ENCODE assay signal across 8 cellular contexts in genomic region chr10:124723826-124724225, GRCh38. TPM values are rescaled to one million over a fixed set of nuclear protein-coding genes. Genes with fewer than 3 reads are reported as not detected.
DNase-seq lines count a peak whose midpoint lies in the region; TF ChIP-seq lines count a peak whose summit lies in the region.

No MANE protein-coding gene starts in this region.

- peaks cover 2% of the 10 kb centered on the region for H3F3A ChIP-seq in smooth muscle cell (ENCODE audit: low read depth)

- intact Hi-C loops in esophagus squamous epithelium (cut with DNase I) = no loop called here

- peak overlapping the region; percentile 79 to 92 (median 86) for H3K4me2 ChIP-seq in BLaER1 treated with 17β-estradiol and CSF1 and Interleukin-3, amounts not matched to agents 10 nM and 100 nM
- H3K4me2 ChIP-seq in parathyroid adenoma (ENCODE audit: low read length) (peak overlapping the region; percentile 43), smooth muscle cell (no peak overlapping the region)

- H3K27ac ChIP-seq in BLaER1 treated with 17β-estradiol and CSF1 and Interleukin-3, amounts not matched to agents 10 nM and 100 nM = peak overlapping the region; percentile 59 to 93 (median 76)
- H3K27ac ChIP-seq in Peyer's patch (peak overlapping the region; percentile 72 to 92 (median 84)), esophagus squamous epithelium (peak overlapping the region; percentile 80 to 91 (median 90)), parathyroid adenoma (peak overlapping the region; percentile 86), smooth muscle cell (ENCODE audit: low read depth) (no peak overlapping the region)

- H3K9ac ChIP-seq in BLaER1 treated with 17β-estradiol and CSF1 and Interleukin-3, amounts not matched to agents 10 nM and 100 nM = peak overlapping the region; percentile 63 to 77 (median 68)
- H3K9ac ChIP-seq in parathyroid adenoma (no peak overlapping the region), smooth muscle cell (ENCODE audit: low read depth) (no peak overlapping the region)

- TF ChIP-seq CTCF in Peyer's patch (IDR thresholded peaks at IDR 0.05) = peak in 2 of 6 experiments; percentile 14 to 25
- TF ChIP-seq CTCF in esophagus squamous epithelium (IDR thresholded peaks at IDR 0.05) = no peak
- TF ChIP-seq CTCF in parathyroid adenoma (IDR thresholded peaks at IDR 0.05) = no peak
- TF ChIP-seq CTCF in smooth muscle cell (IDR thresholded peaks at IDR 0.05; ENCODE audit: borderline replicate concordance, insufficient read depth, poor library complexity, severe bottlenecking) = no peak
- TF ChIP-seq CTCF in GM13977 (IDR thresholded peaks at IDR 0.05; ENCODE audit: extremely low read depth, insufficient read depth, missing control alignments) = no peak

- DNase-seq in Peyer's patch = peak in 1 of 3 donors; percentile 62
- no peak for DNase-seq in esophagus squamous epithelium (lab: John Stamatoyannopoulos, UW)
- DNase-seq in smooth muscle cell (lab: John Stamatoyannopoulos, UW; ENCODE audit: unreplicated experiment) = no peak
- no peak for DNase-seq in GM13977 (ENCODE audit: low spot score)
- no peak for DNase-seq in DMS 273 treated with DMSO at 0.1 percent for 48 hours (lab: John Stamatoyannopoulos, UW)
- DNase-seq in NCI-H2171 (lab: John Stamatoyannopoulos, UW) = no peak

- H3K4me3 ChIP-seq in BLaER1 treated with 17β-estradiol and CSF1 and Interleukin-3, amounts not matched to agents 10 nM and 100 nM = 0 out of 20 replicates have a peak overlapping the region, but pooled peaks of 1 of the 10 experiments have one; percentile 1
- H3K4me3 ChIP-seq in Peyer's patch = no peak overlapping the region
- peak overlapping the region in 1 of 4 donors; percentile 25 for H3K4me3 ChIP-seq in esophagus squamous epithelium
- H3K4me3 ChIP-seq in parathyroid adenoma (ENCODE audit: low read depth, low read length) = no peak overlapping the region
- no peak overlapping the region for H3K4me3 ChIP-seq in smooth muscle cell

- no peaks in the 10 kb centered on the region for H3K27me3 ChIP-seq in BLaER1 treated with 17β-estradiol and CSF1 and Interleukin-3, amounts not matched to agents 10 nM and 100 nM
- H3K27me3 ChIP-seq in Peyer's patch (no peaks in the 10 kb centered on the region), esophagus squamous epithelium (no peaks in the 10 kb centered on the region), parathyroid adenoma (ENCODE audit: control insufficient read depth, insufficient read depth, low read length) (no peaks in the 10 kb centered on the region), smooth muscle cell (ENCODE audit: low read depth) (no peaks in the 10 kb centered on the region)

- no peak overlapping the region for H2AFZ ChIP-seq in parathyroid adenoma
- no peak overlapping the region for H2AFZ ChIP-seq in smooth muscle cell (ENCODE audit: low read depth)

- H4K20me1 ChIP-seq in BLaER1 treated with 17β-estradiol and CSF1 and Interleukin-3, amounts not matched to agents 10 nM and 100 nM = peaks cover 0 to 54% (median 31%) of the 10 kb centered on the region in 11 experiments; a peak in 14 of 22 replicates
- H4K20me1 ChIP-seq in smooth muscle cell (ENCODE audit: low read depth) = peaks cover 77% of the 10 kb centered on the region

- WGBS in esophagus squamous epithelium, 2 donors = 43 to 44% methylated on average over 9 of the region's 9 CpGs
- 92% methylated on average over 9 of the region's 9 CpGs for WGBS in smooth muscle cell (ENCODE audit: low lambda C conversion rate)

- H3K79me2 ChIP-seq in parathyroid adenoma (peaks cover 73% of the 10 kb centered on the region), smooth muscle cell (ENCODE audit: low read depth) (no peaks in the 10 kb centered on the region)

- H3K36me3 ChIP-seq in BLaER1 treated with 17β-estradiol and CSF1 and Interleukin-3, amounts not matched to agents 10 nM and 100 nM = peaks cover 0 to 16% (median 0%) of the 10 kb centered on the region in 11 experiments; a peak in 4 of 22 replicates
- H3K36me3 ChIP-seq in Peyer's patch (no peaks in the 10 kb centered on the region), esophagus squamous epithelium (peaks cover 0 to 12% (median 0%) of the 10 kb centered on the region in 3 donors), parathyroid adenoma (ENCODE audit: control insufficient read depth, insufficient read depth, low read length) (no peaks in the 10 kb centered on the region), smooth muscle cell (ENCODE audit: low read depth) (no peaks in the 10 kb centered on the region)

- TF ChIP-seq POLR2A in Peyer's patch (IDR thresholded peaks at IDR 0.05) (peak in 1 of 2 donors; percentile 55), esophagus squamous epithelium (IDR thresholded peaks at IDR 0.05) (no peak)

- H3K9me3 ChIP-seq in BLaER1 treated with 17β-estradiol and CSF1 and Interleukin-3, amounts not matched to agents 10 nM and 100 nM (replicated peaks in 1 of 11) = no peaks in the 10 kb centered on the region
- H3K9me3 ChIP-seq in Peyer's patch (no peaks in the 10 kb centered on the region), esophagus squamous epithelium (no peaks in the 10 kb centered on the region), parathyroid adenoma (ENCODE audit: control insufficient read depth, low read length) (no peaks in the 10 kb centered on the region), smooth muscle cell (replicated peaks; ENCODE audit: low read depth) (no peaks in the 10 kb centered on the region)

- in situ Hi-C loops in GM13977 (cut with MboI; ENCODE audit: low pct_unique_long_range_greater_than_20kb, low sequenced_read_pairs, unreplicated experiment) = no loop called here

- peaks cover 96 to 100% (median 99%) of the 10 kb centered on the region in 10 experiments for H3K4me1 ChIP-seq in BLaER1 treated with 17β-estradiol and CSF1 and Interleukin-3, amounts not matched to agents 10 nM and 100 nM
- H3K4me1 ChIP-seq in Peyer's patch (peaks cover 30 to 95% (median 64%) of the 10 kb centered on the region in 4 donors), esophagus squamous epithelium (peaks cover 68 to 99% (median 83%) of the 10 kb centered on the region in 3 donors), parathyroid adenoma (peaks cover 54% of the 10 kb centered on the region), smooth muscle cell (ENCODE audit: low read depth) (no peaks in the 10 kb centered on the region)

RNA-seq across cellular contexts. Expression of gene FAM53B, which starts 20.4 kb away (rescaled TPM):
- 10 to 100 TPM; 72.7 to 92.1 (median 80.5) TPM for total RNA-seq in Peyer's patch
- 10 to 100 TPM; 27.4 to 54.2 (median 31.5) TPM for total RNA-seq in esophagus squamous epithelium
- total RNA-seq in smooth muscle cell = 6.2 and 9.3 TPM in 2 replicates
- polyA plus RNA-seq in smooth muscle cell = 5.5 and 9.3 TPM in 2 replicates

Comparison
In these comparisons a context has a peak if more than half of its experiments do, and no peak if none do; other contexts are left out.
1. H3K9ac ChIP-seq: peak in BLaER1 treated with 17β-estradiol and CSF1 and Interleukin-3, amounts not matched to agents 10 nM and 100 nM (11 of 11); none in parathyroid adenoma (single experiment) and smooth muscle cell (single experiment).